Comparison of ENCODE assay signal across 15 cellular contexts in the genomic region with DNA sequence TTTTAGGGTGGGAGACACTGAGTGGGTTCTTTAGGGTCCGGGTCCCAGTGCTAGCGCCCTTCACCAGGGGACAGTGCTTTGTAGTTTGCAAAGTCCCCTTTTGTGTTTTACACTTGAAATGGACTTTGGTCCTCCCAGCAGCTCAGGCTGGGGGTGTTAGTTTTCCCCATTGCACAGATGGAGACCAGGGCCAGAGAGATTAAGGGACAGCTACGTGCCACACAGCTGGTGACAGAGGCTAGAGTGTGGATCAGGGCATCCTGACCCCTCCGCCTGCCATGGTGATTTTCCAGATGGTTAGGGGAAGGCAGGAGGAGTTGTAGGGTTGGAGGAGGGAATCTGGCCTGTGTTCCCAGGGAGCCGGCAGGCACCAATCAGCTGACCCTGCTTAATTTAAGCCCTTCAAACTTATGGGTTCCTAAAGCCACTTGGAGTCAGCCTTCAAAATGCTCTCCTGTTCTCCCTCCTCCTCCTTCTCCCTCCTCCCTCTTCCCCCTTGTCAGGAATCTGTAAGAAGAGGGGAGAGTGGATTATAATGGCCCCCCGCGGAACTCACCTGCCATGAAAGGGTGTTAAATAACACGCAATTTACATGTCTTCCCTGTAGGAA. TPM values are rescaled to one million over a fixed set of nuclear protein-coding genes. Genes with fewer than 3 reads are reported as not detected.
"Had no signal": no experiment of that assay in that cellular context is flagged by ENCODE, and none has a peak within 500 bp of the region (broad histone marks: within the 10 kb centered on the region; RNA-seq: fewer than 3 reads in every experiment).

No MANE protein-coding gene starts in this region.

- H3K27ac ChIP-seq: adrenal gland, parathyroid adenoma, thyroid gland had no signal

- H3K9me3 Mint-ChIP-seq: activated T-helper 17 cell treated with anti-CD3 and anti-CD28 coated beads, Interleukin-2, amount 50 U/mL, for 72 hours; immature natural killer cell; stimulated activated effector memory CD8-positive, alpha-beta T cell treated with anti-CD3 and anti-CD28 coated beads, Interleukin-12 subunit alpha, Interleukin-12 subunit beta, amount 100 ng/mL, for 72 hours had no signal

- H3K27me3 ChIP-seq: adrenal gland, thyroid gland had no signal

- H3K4me3 Mint-ChIP-seq: activated T-helper 17 cell treated with anti-CD3 and anti-CD28 coated beads, Interleukin-2, amount 50 U/mL, for 72 hours; immature natural killer cell; stimulated activated effector memory CD8-positive, alpha-beta T cell treated with anti-CD3 and anti-CD28 coated beads, Interleukin-12 subunit alpha, Interleukin-12 subunit beta, amount 100 ng/mL, for 72 hours had no signal

- H3K79me2 ChIP-seq: parathyroid adenoma had no signal

- H3K4me3 ChIP-seq: adrenal gland, thyroid gland had no signal

- H3K9ac ChIP-seq: parathyroid adenoma had no signal

- H3K4me1 Mint-ChIP-seq: activated T-helper 17 cell treated with anti-CD3 and anti-CD28 coated beads, Interleukin-2, amount 50 U/mL, for 72 hours had no signal

- H3K27ac Mint-ChIP-seq: activated T-helper 17 cell treated with anti-CD3 and anti-CD28 coated beads, Interleukin-2, amount 50 U/mL, for 72 hours; immature natural killer cell; stimulated activated effector memory CD8-positive, alpha-beta T cell treated with anti-CD3 and anti-CD28 coated beads, Interleukin-12 subunit alpha, Interleukin-12 subunit beta, amount 100 ng/mL, for 72 hours had no signal

- DNase-seq: activated CD4-positive, alpha-beta T cell treated with anti-CD3 and anti-CD28 coated beads, Interleukin-2, amount 50 U/mL, for 48 hours; activated naive CD4-positive, alpha-beta T cell treated with anti-CD3 and anti-CD28 coated beads, Interleukin-2, amount 50 U/mL, for 16 hours; adrenal gland; caudate nucleus; immature natural killer cell; left cardiac atrium; midbrain; retina; T-helper 9 cell; thyroid gland had no signal

- H3K4me1 ChIP-seq: adrenal gland, thyroid gland had no signal

- H3K36me3 ChIP-seq: adrenal gland, thyroid gland had no signal

- H3K9me3 ChIP-seq: adrenal gland, thyroid gland had no signal

- ATAC-seq: esophagus mucosa had no signal

- H2AFZ ChIP-seq: parathyroid adenoma had no signal

- H3K36me3 Mint-ChIP-seq: immature natural killer cell; stimulated activated effector memory CD8-positive, alpha-beta T cell treated with anti-CD3 and anti-CD28 coated beads, Interleukin-12 subunit alpha, Interleukin-12 subunit beta, amount 100 ng/mL, for 72 hours had no signal

RNA-seq across cellular contexts. Expression of a gene that starts 22.5 kb away (rescaled TPM):
- total RNA-seq: activated T-helper 17 cell treated with anti-CD3 and anti-CD28 coated beads, Interleukin-2, amount 50 U/mL, for 72 hours; esophagus mucosa; myocyte; thyroid gland had no signal
- polyA plus RNA-seq: immature natural killer cell had no signal

RNA-seq across cellular contexts. Expression of a gene that starts 46.2 kb away (rescaled TPM):
- total RNA-seq: activated T-helper 17 cell treated with anti-CD3 and anti-CD28 coated beads, Interleukin-2, amount 50 U/mL, for 72 hours; myocyte had no signal
